ENCODE assay signal across 24 cellular contexts in genomic region chr13:102003848-102004570, GRCh38.
DNase-seq lines count a peak whose midpoint lies in the region; ATAC-seq and TF ChIP-seq lines count a peak whose summit lies in the region.
"Had no signal": no experiment of that assay in that cellular context is flagged by ENCODE, and none has a peak within 500 bp of the region (broad histone marks: within the 10 kb centered on the region; RNA-seq: fewer than 3 reads in every experiment).

No MANE protein-coding gene starts in this region.

- TF ChIP-seq CTCF in right atrium auricular region (IDR thresholded peaks at IDR 0.05): no peak
- TF ChIP-seq CTCF in lower leg skin (IDR thresholded peaks at IDR 0.05): no peak

- TF ChIP-seq POLR2A in lower leg skin (IDR thresholded peaks at IDR 0.05): no peak

- no peaks in the 10 kb centered on the region for H3K27me3 Mint-ChIP-seq in activated T-cell treated with anti-CD3 and anti-CD28 coated beads, Interleukin-2, amount 50 U/mL, for 72 hours (ENCODE audit: low read depth)
- H3K27me3 Mint-ChIP-seq: memory B cell, naive B cell had no signal

- H3K4me3 ChIP-seq in right atrium auricular region: no peak overlapping the region
- no peak overlapping the region for H3K4me3 ChIP-seq in lower leg skin (ENCODE audit: low read depth, poor library complexity, severe bottlenecking)
- H3K4me3 ChIP-seq: BLaER1 treated with 17β-estradiol and CSF1 and Interleukin-3, amounts not matched to agents 10 nM and 100 nM had no signal

- H3K27ac ChIP-seq in right atrium auricular region: peak overlapping the region in 1 of 2 donors; percentile 69
- H3K27ac ChIP-seq: BLaER1 treated with 17β-estradiol and CSF1 and Interleukin-3, amounts not matched to agents 10 nM and 100 nM had no signal

- H3K4me3 Mint-ChIP-seq in stimulated activated effector memory CD8-positive, alpha-beta T cell treated with anti-CD3 and anti-CD28 coated beads, Interleukin-12 subunit alpha, Interleukin-12 subunit beta, amount 100 ng/mL, for 72 hours: no peak overlapping the region
- no peak overlapping the region for H3K4me3 Mint-ChIP-seq in activated T-cell treated with anti-CD3 and anti-CD28 coated beads, Interleukin-2, amount 50 U/mL, for 72 hours
- H3K4me3 Mint-ChIP-seq: memory B cell; naive B cell; T-helper 2 cell treated with Interferon-gamma antibody and Interleukin-4, amounts not matched to agents 5 μg/mL and 100 μg/mL, for 36 hours; WTC11 had no signal

- no peak overlapping the region for H3K27ac Mint-ChIP-seq in stimulated activated effector memory CD8-positive, alpha-beta T cell treated with anti-CD3 and anti-CD28 coated beads, Interleukin-12 subunit alpha, Interleukin-12 subunit beta, amount 100 ng/mL, for 72 hours
- no peak overlapping the region for H3K27ac Mint-ChIP-seq in activated T-cell treated with anti-CD3 and anti-CD28 coated beads, Interleukin-2, amount 50 U/mL, for 72 hours
- H3K27ac Mint-ChIP-seq: memory B cell; naive B cell; T-helper 2 cell treated with Interferon-gamma antibody and Interleukin-4, amounts not matched to agents 5 μg/mL and 100 μg/mL, for 36 hours; WTC11 had no signal

- no peaks in the 10 kb centered on the region for H3K4me1 Mint-ChIP-seq in stimulated activated effector memory CD8-positive, alpha-beta T cell treated with anti-CD3 and anti-CD28 coated beads, Interleukin-12 subunit alpha, Interleukin-12 subunit beta, amount 100 ng/mL, for 72 hours
- H3K4me1 Mint-ChIP-seq in activated T-cell treated with anti-CD3 and anti-CD28 coated beads, Interleukin-2, amount 50 U/mL, for 72 hours (ENCODE audit: low read depth): no peaks in the 10 kb centered on the region
- H3K4me1 Mint-ChIP-seq: memory B cell, naive B cell had no signal

- 78 to 79% methylated on average over 5 of the region's 5 CpGs for WGBS in lower leg skin, 2 donors

- H3K4me1 ChIP-seq in right atrium auricular region: peaks cover 0 to 26% of the 10 kb centered on the region in 2 donors
- H3K4me1 ChIP-seq: BLaER1 treated with 17β-estradiol and CSF1 and Interleukin-3, amounts not matched to agents 10 nM and 100 nM had no signal

- H3K9me3 ChIP-seq in right atrium auricular region: no peaks in the 10 kb centered on the region
- H3K9me3 ChIP-seq: BLaER1 treated with 17β-estradiol and CSF1 and Interleukin-3, amounts not matched to agents 10 nM and 100 nM had no signal

- no peaks in the 10 kb centered on the region for H3K36me3 ChIP-seq in right atrium auricular region
- H3K36me3 ChIP-seq: BLaER1 treated with 17β-estradiol and CSF1 and Interleukin-3, amounts not matched to agents 10 nM and 100 nM had no signal

- peak; percentile 65 for ATAC-seq in Right ventricle myocardium superior (ENCODE audit: poor library complexity)
- peak; percentile 41 to 48 for ATAC-seq in left cardiac atrium
- no peak for ATAC-seq in stimulated activated effector memory CD8-positive, alpha-beta T cell treated with anti-CD3 and anti-CD28 coated beads, Interleukin-12 subunit alpha, Interleukin-12 subunit beta, amount 100 ng/mL, for 72 hours
- no peak for ATAC-seq in activated T-cell treated with anti-CD3 and anti-CD28 coated beads, Interleukin-2, amount 50 U/mL, for 72 hours (replicated peaks in 1 of 2)
- ATAC-seq: SK-N-SH treated with all-trans-retinoic acid at 6 μM for 48 hours, WTC11 had no signal

- DNase-seq in Right ventricle myocardium superior: no peak
- DNase-seq in right atrium auricular region (ENCODE audit: low spot score): no peak
- DNase-seq in astrocyte of the hippocampus (ENCODE audit: low read depth, low spot score): peak; percentile 41
- DNase-seq in left cardiac atrium: no peak
- DNase-seq in lower leg skin (ENCODE audit: low spot score in 2 of 2): no peak
- DNase-seq in stimulated activated effector memory CD8-positive, alpha-beta T cell treated with anti-CD3 and anti-CD28 coated beads, Interleukin-12 subunit alpha, Interleukin-12 subunit beta, amount 100 ng/mL, for 72 hours (ENCODE audit: low spot score in 2 of 2): no peak
- no peak for DNase-seq in activated CD4-positive, alpha-beta T cell treated with anti-CD3 and anti-CD28 coated beads, Interleukin-2, amount 50 U/mL, for 48 hours
- DNase-seq in activated T-cell treated with anti-CD3 and anti-CD28 coated beads, Interleukin-2, amount 50 U/mL, for 72 hours: no peak
- DNase-seq: ACHN; activated CD4-positive, alpha-beta T cell treated with anti-CD3 and anti-CD28 coated beads, Interleukin-2, amount 50 U/mL, for 4 hours; activated gamma-delta T cell treated with Interleukin-2 at 50 U/mL for 16 hours; amniotic stem cell; effector CD8-positive, alpha-beta T cell; Karpas-422; kidney; naive B cell; NCI-H187 treated with DMSO at 0.1 percent for 48 hours; occipital lobe; stimulated activated CD4-positive, alpha-beta T cell treated with anti-CD3 and anti-CD28 coated beads, Interleukin-12 subunit alpha, Interleukin-12 subunit beta, amount 100 ng/mL, for 4 hours had no signal

- intact Hi-C loops in Right ventricle myocardium superior (cut with DNase I) (no loop called here), left cardiac atrium (cut with DNase I) (no loop called here), lower leg skin (cut with DNase I; ENCODE audit: low total_unique reads) (no loop called here)

- H3K27me3 ChIP-seq in right atrium auricular region: no peaks in the 10 kb centered on the region
- H3K27me3 ChIP-seq: BLaER1 treated with 17β-estradiol and CSF1 and Interleukin-3, amounts not matched to agents 10 nM and 100 nM had no signal

- peaks cover 2% of the 10 kb centered on the region for H3K9me3 Mint-ChIP-seq in stimulated activated effector memory CD8-positive, alpha-beta T cell treated with anti-CD3 and anti-CD28 coated beads, Interleukin-12 subunit alpha, Interleukin-12 subunit beta, amount 100 ng/mL, for 72 hours
- H3K9me3 Mint-ChIP-seq in activated T-cell treated with anti-CD3 and anti-CD28 coated beads, Interleukin-2, amount 50 U/mL, for 72 hours: no peaks in the 10 kb centered on the region
- H3K9me3 Mint-ChIP-seq: T-helper 2 cell treated with Interferon-gamma antibody and Interleukin-4, amounts not matched to agents 5 μg/mL and 100 μg/mL, for 36 hours; WTC11 had no signal

- no peaks in the 10 kb centered on the region for H3K36me3 Mint-ChIP-seq in stimulated activated effector memory CD8-positive, alpha-beta T cell treated with anti-CD3 and anti-CD28 coated beads, Interleukin-12 subunit alpha, Interleukin-12 subunit beta, amount 100 ng/mL, for 72 hours
- no peaks in the 10 kb centered on the region for H3K36me3 Mint-ChIP-seq in activated T-cell treated with anti-CD3 and anti-CD28 coated beads, Interleukin-2, amount 50 U/mL, for 72 hours (ENCODE audit: insufficient read depth in 2 of 2)
- H3K36me3 Mint-ChIP-seq: memory B cell, naive B cell, WTC11 had no signal

Comparison
In these comparisons a context has a peak if more than half of its experiments do, and no peak if none do; other contexts are left out.
1. ATAC-seq: peak in Right ventricle myocardium superior (single experiment) and left cardiac atrium (2 of 2); none in stimulated activated effector memory CD8-positive, alpha-beta T cell treated with anti-CD3 and anti-CD28 coated beads, Interleukin-12 subunit alpha, Interleukin-12 subunit beta, amount 100 ng/mL, for 72 hours (single experiment) and activated T-cell treated with anti-CD3 and anti-CD28 coated beads, Interleukin-2, amount 50 U/mL, for 72 hours (0 of 2).